In genomic region chr19:7395360-7395781, GRCh38 we compare ENCODE assay signal across 8 cellular contexts. TPM values are rescaled to one million over a fixed set of nuclear protein-coding genes. Genes with fewer than 3 reads are reported as not detected.
A peak's percentile ranks its signal among the peaks of the same experiment; 100 is the strongest.
DNase-seq lines count a peak whose midpoint lies in the region; ATAC-seq and TF ChIP-seq lines count a peak whose summit lies in the region.

No MANE protein-coding gene starts in this region.

- peaks cover 0 to 14% of the 10 kb centered on the region in 2 donors for H3K4me1 ChIP-seq in ascending aorta

- peak overlapping the region; percentile 95 for H3K4me3 Mint-ChIP-seq in stimulated activated naive CD8-positive, alpha-beta T cell treated with anti-CD3 and anti-CD28 coated beads, Interleukin-15, amount 100 ng/mL, for 72 hours

- no peaks in the 10 kb centered on the region for H3K9me3 Mint-ChIP-seq in stimulated activated naive CD8-positive, alpha-beta T cell treated with anti-CD3 and anti-CD28 coated beads, Interleukin-15, amount 100 ng/mL, for 72 hours

- peak overlapping the region; percentile 42 to 73 for H3K27ac ChIP-seq in ascending aorta

- H3K9me3 ChIP-seq in ascending aorta = no peaks in the 10 kb centered on the region

- H3K4me3 ChIP-seq in ascending aorta = peak overlapping the region; percentile 77 to 89

- peaks cover 52% of the 10 kb centered on the region for H3K4me1 Mint-ChIP-seq in stimulated activated naive CD8-positive, alpha-beta T cell treated with anti-CD3 and anti-CD28 coated beads, Interleukin-15, amount 100 ng/mL, for 72 hours

- no peaks in the 10 kb centered on the region for H3K36me3 ChIP-seq in ascending aorta

- peak; percentile 25 for ATAC-seq in HG03442 (IDR thresholded peaks at IDR 0.05; ENCODE audit: unreplicated experiment)
- peak; percentile 51 for ATAC-seq in stimulated activated naive CD8-positive, alpha-beta T cell treated with anti-CD3 and anti-CD28 coated beads, Interleukin-15, amount 100 ng/mL, for 72 hours

- no peaks in the 10 kb centered on the region for H3K27me3 ChIP-seq in ascending aorta

- intact Hi-C loops in ascending aorta (cut with DNase I) = loop anchor here (1.0 to 10.0 kb wide), 4 partner anchors 139 to 1199 kb away; partner anchors contain the start of gene ELAVL1

- TF ChIP-seq CTCF in ascending aorta (IDR thresholded peaks at IDR 0.05) = no peak

- H3K27me3 Mint-ChIP-seq in stimulated activated naive CD8-positive, alpha-beta T cell treated with anti-CD3 and anti-CD28 coated beads, Interleukin-15, amount 100 ng/mL, for 72 hours = no peaks in the 10 kb centered on the region

- peak overlapping the region; percentile 42 to 95 for H3K27ac Mint-ChIP-seq in stimulated activated naive CD8-positive, alpha-beta T cell treated with anti-CD3 and anti-CD28 coated beads, Interleukin-15, amount 100 ng/mL, for 72 hours

- peak in 2 of 3 experiments; percentile 63 to 71 for DNase-seq in NCI-H1417 (lab: John Stamatoyannopoulos, UW)
- no peak for DNase-seq in NCI-H1417 treated with DMSO at 0.1 percent for 48 hours (lab: John Stamatoyannopoulos, UW)
- no peak for DNase-seq in ascending aorta (ENCODE audit: low spot score in 2 of 2)
- peak; percentile 28 for DNase-seq in iris pigment epithelial cell (ENCODE audit: low read depth)
- DNase-seq in stimulated activated naive CD8-positive, alpha-beta T cell treated with anti-CD3 and anti-CD28 coated beads, Interleukin-15, amount 100 ng/mL, for 72 hours = no peak
- no peak for DNase-seq in activated CD8-positive, alpha-beta memory T cell treated with anti-CD3 and anti-CD28 coated beads, Interleukin-2, amount 50 U/mL, for 4 hours
- DNase-seq in NCI-H774 (lab: John Stamatoyannopoulos, UW) = no peak

RNA-seq across cellular contexts. Expression of gene ARHGEF18, which starts 46.6 kb away (rescaled TPM):
- total RNA-seq in ascending aorta = 31.3 TPM

Comparison
In these comparisons a context has a peak if more than half of its experiments do, and no peak if none do; other contexts are left out.
1. DNase-seq: peak in NCI-H1417 (2 of 3) and iris pigment epithelial cell (single experiment); none in NCI-H1417 treated with DMSO at 0.1 percent for 48 hours (single experiment), ascending aorta (0 of 2), stimulated activated naive CD8-positive, alpha-beta T cell treated with anti-CD3 and anti-CD28 coated beads, Interleukin-15, amount 100 ng/mL, for 72 hours (0 of 2), activated CD8-positive, alpha-beta memory T cell treated with anti-CD3 and anti-CD28 coated beads, Interleukin-2, amount 50 U/mL, for 4 hours (single experiment) and NCI-H774 (single experiment).